Comparison of ENCODE assay signal across 8 cellular contexts in the genomic region with DNA sequence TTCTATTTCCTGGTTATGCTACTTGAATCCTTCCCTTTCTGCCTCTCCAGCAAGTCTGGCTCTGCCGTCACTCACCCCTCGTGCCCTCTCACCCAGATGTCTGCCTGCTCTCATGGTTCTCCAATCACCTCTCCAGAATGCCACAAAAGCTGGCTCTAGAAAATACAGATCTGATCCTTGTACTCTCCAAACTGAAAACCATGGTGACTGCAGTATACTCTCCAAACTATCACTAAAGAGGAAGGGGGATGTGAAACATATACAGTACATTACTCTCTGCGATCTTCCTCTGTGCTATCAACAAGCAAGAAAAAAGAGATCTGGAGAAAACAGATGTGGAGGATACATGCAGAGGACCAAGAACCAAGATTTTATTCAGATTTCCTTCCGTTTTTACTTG.
DNase-seq lines count a peak whose midpoint lies in the region; ATAC-seq lines count a peak whose summit lies in the region.

No MANE protein-coding gene starts in this region.

- no peaks in the 10 kb centered on the region for H3K27me3 ChIP-seq in trophoblast cell (ENCODE audit: insufficient read depth, low read length)

- ATAC-seq in GM18909 (IDR thresholded peaks at IDR 0.05; ENCODE audit: poor library complexity, unreplicated experiment) (peak; percentile 60), HG02981 (IDR thresholded peaks at IDR 0.05; ENCODE audit: unreplicated experiment) (peak; percentile 58), HG02840 (IDR thresholded peaks at IDR 0.05; ENCODE audit: low FRiP score, unreplicated experiment) (no peak), HG03039 (IDR thresholded peaks at IDR 0.05; ENCODE audit: unreplicated experiment) (no peak)
- ATAC-seq in activated T-helper 17 cell treated with anti-CD3 and anti-CD28 coated beads, Interleukin-2, amount 50 U/mL, for 72 hours (replicated peaks): peak; percentile 45

- H2AK5ac ChIP-seq in trophoblast cell (ENCODE audit: low read length): no peak overlapping the region

- H3K9ac ChIP-seq in trophoblast cell (ENCODE audit: low read length): no peak overlapping the region

- no CpG with 5 or more reads among the region's 4 CpGs for WGBS in trophoblast cell (ENCODE audit: extremely low coverage, insufficient coverage, insufficient read length)

- peaks cover 3% of the 10 kb centered on the region for H3K79me1 ChIP-seq in trophoblast cell (ENCODE audit: low read length)

- H3K9me3 ChIP-seq in trophoblast cell (ENCODE audit: insufficient read depth, low read depth, low read length): no peaks in the 10 kb centered on the region

- H3K18ac ChIP-seq in trophoblast cell (ENCODE audit: low read length): no peak overlapping the region

- H3K4me2 ChIP-seq in trophoblast cell (ENCODE audit: low read length): peak overlapping the region; percentile 42

- H3K4ac ChIP-seq in trophoblast cell (ENCODE audit: low read depth, low read length): no peak overlapping the region

- no peak overlapping the region for H3K14ac ChIP-seq in trophoblast cell (ENCODE audit: low read length)

- H3K27me3 Mint-ChIP-seq in activated T-helper 17 cell treated with anti-CD3 and anti-CD28 coated beads, Interleukin-2, amount 50 U/mL, for 72 hours: no peaks in the 10 kb centered on the region

- no peak overlapping the region for H3K4me3 ChIP-seq in trophoblast cell (ENCODE audit: low read depth, low read length)

- H3K36me3 Mint-ChIP-seq in activated T-helper 17 cell treated with anti-CD3 and anti-CD28 coated beads, Interleukin-2, amount 50 U/mL, for 72 hours (ENCODE audit: low read depth): peaks cover 35% of the 10 kb centered on the region

- peaks cover 54% of the 10 kb centered on the region for H3K4me1 Mint-ChIP-seq in activated T-helper 17 cell treated with anti-CD3 and anti-CD28 coated beads, Interleukin-2, amount 50 U/mL, for 72 hours

- H3K4me3 Mint-ChIP-seq in activated T-helper 17 cell treated with anti-CD3 and anti-CD28 coated beads, Interleukin-2, amount 50 U/mL, for 72 hours: peak overlapping the region; percentile 77

- H3K36me3 ChIP-seq in trophoblast cell (ENCODE audit: control insufficient read depth in 1 of 2, insufficient read depth in 2 of 2, low read length in 2 of 2): no peaks in the 10 kb centered on the region

- peaks cover 7% of the 10 kb centered on the region in 2 experiments for H3K4me1 ChIP-seq in trophoblast cell (ENCODE audit: control insufficient read depth in 1 of 2, insufficient read depth in 2 of 2, low read length in 2 of 2)

- no peak overlapping the region for H2BK120ac ChIP-seq in trophoblast cell (ENCODE audit: insufficient read depth, low read length, poor library complexity)

- H3K27ac ChIP-seq in trophoblast cell (ENCODE audit: low read depth, low read length): peak overlapping the region; percentile 1

- no peak overlapping the region for H2AFZ ChIP-seq in trophoblast cell (ENCODE audit: insufficient read depth, low read length, poor library complexity)

- peak; percentile 48 to 57 for DNase-seq in trophoblast cell
- DNase-seq in NCI-H2081 treated with DMSO at 0.1 percent for 48 hours (lab: John Stamatoyannopoulos, UW): no peak
- no peak for DNase-seq in NCI-H2227 treated with DMSO at 0.1 percent for 48 hours (lab: John Stamatoyannopoulos, UW)

- H3K27ac Mint-ChIP-seq in activated T-helper 17 cell treated with anti-CD3 and anti-CD28 coated beads, Interleukin-2, amount 50 U/mL, for 72 hours: peak overlapping the region; percentile 94

- no peak overlapping the region for H2BK5ac ChIP-seq in trophoblast cell (ENCODE audit: low read depth, low read length, poor library complexity)

- no peak overlapping the region for H4K91ac ChIP-seq in trophoblast cell (ENCODE audit: low read depth, low read length)

- peaks cover 3% of the 10 kb centered on the region for H3K9me3 Mint-ChIP-seq in activated T-helper 17 cell treated with anti-CD3 and anti-CD28 coated beads, Interleukin-2, amount 50 U/mL, for 72 hours

- H3K23ac ChIP-seq in trophoblast cell (ENCODE audit: low read length): no peak overlapping the region

- H4K12ac ChIP-seq in trophoblast cell (ENCODE audit: low read depth, low read length): no peak overlapping the region

- H2BK12ac ChIP-seq in trophoblast cell (ENCODE audit: low read length): no peak overlapping the region

- H4K8ac ChIP-seq in trophoblast cell (ENCODE audit: low read depth, low read length): no peak overlapping the region

- no peaks in the 10 kb centered on the region for H3K79me2 ChIP-seq in trophoblast cell (ENCODE audit: control insufficient read depth, insufficient read depth, low read length, poor library complexity)

Comparison
In these comparisons a context has a peak if more than half of its experiments do, and no peak if none do; other contexts are left out.
1. ATAC-seq: peak in GM18909 (single experiment), HG02981 (single experiment) and activated T-helper 17 cell treated with anti-CD3 and anti-CD28 coated beads, Interleukin-2, amount 50 U/mL, for 72 hours (single experiment); none in HG02840 (single experiment) and HG03039 (single experiment).
2. DNase-seq: peak in trophoblast cell (2 of 2); none in NCI-H2081 treated with DMSO at 0.1 percent for 48 hours (single experiment) and NCI-H2227 treated with DMSO at 0.1 percent for 48 hours (single experiment).